Comparison of ENCODE assay signal across 18 cellular contexts in genomic region chr3:185164428-185165217, GRCh38. TPM values are rescaled to one million over a fixed set of nuclear protein-coding genes. Genes with fewer than 3 reads are reported as not detected.
DNase-seq lines count a peak whose midpoint lies in the region; ATAC-seq and TF ChIP-seq lines count a peak whose summit lies in the region.
"Had no signal": no experiment of that assay in that cellular context is flagged by ENCODE, and none has a peak within 500 bp of the region (broad histone marks: within the 10 kb centered on the region; RNA-seq: fewer than 3 reads in every experiment).

No MANE protein-coding gene starts in this region.

- H3K36me3 ChIP-seq in neural progenitor cell = no peaks in the 10 kb centered on the region
- H3K36me3 ChIP-seq in heart left ventricle = no peaks in the 10 kb centered on the region

- WGBS in heart left ventricle, 4 donors = 67 to 74% (median 71%) methylated on average over 6 of the region's 6 CpGs

- H3K4me3 Mint-ChIP-seq in WTC11 (no peak overlapping the region), neural progenitor cell (no peak overlapping the region)
- H3K4me3 Mint-ChIP-seq: CD8-positive, alpha-beta memory T cell had no signal

- H3K27me3 Mint-ChIP-seq in WTC11 (ENCODE audit: low read depth) (no peaks in the 10 kb centered on the region; the same call in 1 of the 2 replicates), neural progenitor cell (ENCODE audit: insufficient read depth, low read depth) (peaks cover 5% of the 10 kb centered on the region)

- H3K9me3 ChIP-seq in neural progenitor cell (ENCODE audit: low read depth) = no peaks in the 10 kb centered on the region
- H3K9me3 ChIP-seq in heart left ventricle = no peaks in the 10 kb centered on the region

- H3K4me2 ChIP-seq in neural progenitor cell = no peak overlapping the region
- H3K4me2 ChIP-seq: PC-9 had no signal

- H3K9me3 Mint-ChIP-seq in WTC11 (no peaks in the 10 kb centered on the region), neural progenitor cell (no peaks in the 10 kb centered on the region)
- H3K9me3 Mint-ChIP-seq: CD8-positive, alpha-beta memory T cell had no signal

- H3K27me3 ChIP-seq in neural progenitor cell (no peaks in the 10 kb centered on the region), heart left ventricle (no peaks in the 10 kb centered on the region)

- H3K9ac ChIP-seq in neural progenitor cell = no peak overlapping the region

- H3K36me3 Mint-ChIP-seq in WTC11 (no peaks in the 10 kb centered on the region), neural progenitor cell (no peaks in the 10 kb centered on the region)
- H3K36me3 Mint-ChIP-seq: CD8-positive, alpha-beta memory T cell had no signal

- 0 out of 2 replicates have a peak overlapping the region, but pooled peaks have one; percentile 14 for H3K27ac Mint-ChIP-seq in WTC11
- peak overlapping the region; percentile 60 for H3K27ac Mint-ChIP-seq in neural progenitor cell
- H3K27ac Mint-ChIP-seq: CD8-positive, alpha-beta memory T cell had no signal

- H3K79me2 ChIP-seq in neural progenitor cell (ENCODE audit: low read depth) = no peaks in the 10 kb centered on the region

- H3K4me1 ChIP-seq in neural progenitor cell (no peaks in the 10 kb centered on the region), heart left ventricle (no peaks in the 10 kb centered on the region)

- CTCF ChIA-PET in WTC11 (lab: Charles Lee) = interaction anchor here (0.9 to 1.5 kb wide), 3 partner anchors 12 to 94 kb away, joined by 3 read pairs; no protein-coding TSS in a partner anchor

- DNase-seq in DMS153 (lab: John Stamatoyannopoulos, UW) = peak; percentile 53
- DNase-seq in DMS153 treated with DMSO at 0.1 percent for 48 hours (lab: John Stamatoyannopoulos, UW; ENCODE audit: unreplicated experiment) = no peak
- DNase-seq in NCI-H1694 treated with DMSO at 0.1 percent for 48 hours (lab: John Stamatoyannopoulos, UW) = peak; percentile 23
- no peak for DNase-seq in WTC11 (ENCODE audit: low spot score)
- no peak for DNase-seq in neural progenitor cell (ENCODE audit: low spot score)
- no peak for DNase-seq in cortex of kidney (lab: John Stamatoyannopoulos, UW)
- DNase-seq in heart left ventricle = no peak
- DNase-seq in retina = no peak
- DNase-seq: CD8-positive, alpha-beta memory T cell; H7; Karpas-422; MM.1S; NCI-H1105; NCI-H2081; PC-9; SHP77 had no signal

- H3F3A ChIP-seq in neural progenitor cell (ENCODE audit: low read depth) = no peaks in the 10 kb centered on the region

- ATAC-seq in WTC11 = peak; percentile 36
- ATAC-seq in heart left ventricle = no peak

- TF ChIP-seq CTCF in WTC11 (IDR thresholded peaks at IDR 0.05) (no peak), neural progenitor cell (IDR thresholded peaks at IDR 0.05) (no peak), heart left ventricle (IDR thresholded peaks at IDR 0.05) (no peak)

- TF ChIP-seq POLR2A in heart left ventricle (IDR thresholded peaks at IDR 0.05) = no peak

- peaks cover 8% of the 10 kb centered on the region for H3K4me1 Mint-ChIP-seq in WTC11
- H3K4me1 Mint-ChIP-seq in neural progenitor cell = no peaks in the 10 kb centered on the region
- H3K4me1 Mint-ChIP-seq: CD8-positive, alpha-beta memory T cell had no signal

- H2AFZ ChIP-seq in neural progenitor cell (replicated peaks) = no peak overlapping the region
- H2AFZ ChIP-seq: PC-9 had no signal

- intact Hi-C loops in heart left ventricle (cut with DNase I) = no loop called here

- H3K27ac ChIP-seq in neural progenitor cell (no peak overlapping the region), heart left ventricle (no peak overlapping the region)
- H3K27ac ChIP-seq: 22Rv1, PC-9 had no signal

- H4K20me1 ChIP-seq in neural progenitor cell (ENCODE audit: low read depth) = no peaks in the 10 kb centered on the region

- no peak overlapping the region for H3K4me3 ChIP-seq in neural progenitor cell
- no peak overlapping the region for H3K4me3 ChIP-seq in heart left ventricle
- H3K4me3 ChIP-seq: PC-9 had no signal

- POLR2A ChIA-PET in WTC11 (lab: Charles Lee) = no interaction called here

TF ChIP-seq in WTC11, 78 proteins besides CTCF, POLR2A, EP300 and RAD21 (continues in another document):
- TF ChIP-seq, protein P1, sequence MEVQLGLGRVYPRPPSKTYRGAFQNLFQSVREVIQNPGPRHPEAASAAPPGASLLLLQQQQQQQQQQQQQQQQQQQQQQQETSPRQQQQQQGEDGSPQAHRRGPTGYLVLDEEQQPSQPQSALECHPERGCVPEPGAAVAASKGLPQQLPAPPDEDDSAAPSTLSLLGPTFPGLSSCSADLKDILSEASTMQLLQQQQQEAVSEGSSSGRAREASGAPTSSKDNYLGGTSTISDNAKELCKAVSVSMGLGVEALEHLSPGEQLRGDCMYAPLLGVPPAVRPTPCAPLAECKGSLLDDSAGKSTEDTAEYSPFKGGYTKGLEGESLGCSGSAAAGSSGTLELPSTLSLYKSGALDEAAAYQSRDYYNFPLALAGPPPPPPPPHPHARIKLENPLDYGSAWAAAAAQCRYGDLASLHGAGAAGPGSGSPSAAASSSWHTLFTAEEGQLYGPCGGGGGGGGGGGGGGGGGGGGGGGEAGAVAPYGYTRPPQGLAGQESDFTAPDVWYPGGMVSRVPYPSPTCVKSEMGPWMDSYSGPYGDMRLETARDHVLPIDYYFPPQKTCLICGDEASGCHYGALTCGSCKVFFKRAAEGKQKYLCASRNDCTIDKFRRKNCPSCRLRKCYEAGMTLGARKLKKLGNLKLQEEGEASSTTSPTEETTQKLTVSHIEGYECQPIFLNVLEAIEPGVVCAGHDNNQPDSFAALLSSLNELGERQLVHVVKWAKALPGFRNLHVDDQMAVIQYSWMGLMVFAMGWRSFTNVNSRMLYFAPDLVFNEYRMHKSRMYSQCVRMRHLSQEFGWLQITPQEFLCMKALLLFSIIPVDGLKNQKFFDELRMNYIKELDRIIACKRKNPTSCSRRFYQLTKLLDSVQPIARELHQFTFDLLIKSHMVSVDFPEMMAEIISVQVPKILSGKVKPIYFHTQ (CRISPR knock-in tag; IDR thresholded peaks at IDR 0.05) = no peak
- TF ChIP-seq NFATC4 (CRISPR knock-in tag; IDR thresholded peaks at IDR 0.05) (no peak), ZNF423 (CRISPR knock-in tag; IDR thresholded peaks at IDR 0.05) (no peak), ZSCAN18 (CRISPR knock-in tag; IDR thresholded peaks at IDR 0.05) (no peak), CDX4 (CRISPR knock-in tag; IDR thresholded peaks at IDR 0.05; ENCODE audit: borderline replicate concordance) (no peak), FOXP1 (CRISPR knock-in tag; IDR thresholded peaks at IDR 0.05; ENCODE audit: borderline replicate concordance) (no peak), ZNF219 (CRISPR knock-in tag; IDR thresholded peaks at IDR 0.05; ENCODE audit: borderline replicate concordance) (no peak), SMAD4 (CRISPR knock-in tag; IDR thresholded peaks at IDR 0.05) (no peak), TCF7 (CRISPR knock-in tag; IDR thresholded peaks at IDR 0.05; ENCODE audit: low read depth) (no peak)
- TF ChIP-seq, protein P2, sequence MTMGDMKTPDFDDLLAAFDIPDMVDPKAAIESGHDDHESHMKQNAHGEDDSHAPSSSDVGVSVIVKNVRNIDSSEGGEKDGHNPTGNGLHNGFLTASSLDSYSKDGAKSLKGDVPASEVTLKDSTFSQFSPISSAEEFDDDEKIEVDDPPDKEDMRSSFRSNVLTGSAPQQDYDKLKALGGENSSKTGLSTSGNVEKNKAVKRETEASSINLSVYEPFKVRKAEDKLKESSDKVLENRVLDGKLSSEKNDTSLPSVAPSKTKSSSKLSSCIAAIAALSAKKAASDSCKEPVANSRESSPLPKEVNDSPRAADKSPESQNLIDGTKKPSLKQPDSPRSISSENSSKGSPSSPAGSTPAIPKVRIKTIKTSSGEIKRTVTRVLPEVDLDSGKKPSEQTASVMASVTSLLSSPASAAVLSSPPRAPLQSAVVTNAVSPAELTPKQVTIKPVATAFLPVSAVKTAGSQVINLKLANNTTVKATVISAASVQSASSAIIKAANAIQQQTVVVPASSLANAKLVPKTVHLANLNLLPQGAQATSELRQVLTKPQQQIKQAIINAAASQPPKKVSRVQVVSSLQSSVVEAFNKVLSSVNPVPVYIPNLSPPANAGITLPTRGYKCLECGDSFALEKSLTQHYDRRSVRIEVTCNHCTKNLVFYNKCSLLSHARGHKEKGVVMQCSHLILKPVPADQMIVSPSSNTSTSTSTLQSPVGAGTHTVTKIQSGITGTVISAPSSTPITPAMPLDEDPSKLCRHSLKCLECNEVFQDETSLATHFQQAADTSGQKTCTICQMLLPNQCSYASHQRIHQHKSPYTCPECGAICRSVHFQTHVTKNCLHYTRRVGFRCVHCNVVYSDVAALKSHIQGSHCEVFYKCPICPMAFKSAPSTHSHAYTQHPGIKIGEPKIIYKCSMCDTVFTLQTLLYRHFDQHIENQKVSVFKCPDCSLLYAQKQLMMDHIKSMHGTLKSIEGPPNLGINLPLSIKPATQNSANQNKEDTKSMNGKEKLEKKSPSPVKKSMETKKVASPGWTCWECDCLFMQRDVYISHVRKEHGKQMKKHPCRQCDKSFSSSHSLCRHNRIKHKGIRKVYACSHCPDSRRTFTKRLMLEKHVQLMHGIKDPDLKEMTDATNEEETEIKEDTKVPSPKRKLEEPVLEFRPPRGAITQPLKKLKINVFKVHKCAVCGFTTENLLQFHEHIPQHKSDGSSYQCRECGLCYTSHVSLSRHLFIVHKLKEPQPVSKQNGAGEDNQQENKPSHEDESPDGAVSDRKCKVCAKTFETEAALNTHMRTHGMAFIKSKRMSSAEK (CRISPR knock-in tag; IDR thresholded peaks at IDR 0.05; ENCODE audit: borderline replicate concordance) = no peak

RNA-seq across cellular contexts. Expression of gene C3orf70, which starts 11.8 kb away (rescaled TPM):
- total RNA-seq in WTC11 (2021) (0.64 to 0.70 TPM (median 0.69 TPM) in 3 replicates), neural progenitor cell (ENCODE audit: low replicate concordance) (4.7 and 4.8 TPM in 2 replicates), heart left ventricle (1 to 10 TPM; 1.1 to 2.9 (median 2.2) TPM)
- polyA plus RNA-seq in heart left ventricle = under 1 TPM; 0.53 to 0.75 TPM
- total RNA-seq: NCI-H460, PC-9 had no signal
- polyA plus RNA-seq: CD8-positive, alpha-beta memory T cell had no signal

Comparison
In these comparisons a context has a peak if more than half of its experiments do, and no peak if none do; other contexts are left out.
1. DNase-seq: peak in DMS153 (single experiment) and NCI-H1694 treated with DMSO at 0.1 percent for 48 hours (single experiment); none in DMS153 treated with DMSO at 0.1 percent for 48 hours (single experiment), WTC11 (single experiment), neural progenitor cell (single experiment), cortex of kidney (single experiment), heart left ventricle (0 of 5) and retina (single experiment).